11 cellular contexts compared by ENCODE assay signal in the genomic region with DNA sequence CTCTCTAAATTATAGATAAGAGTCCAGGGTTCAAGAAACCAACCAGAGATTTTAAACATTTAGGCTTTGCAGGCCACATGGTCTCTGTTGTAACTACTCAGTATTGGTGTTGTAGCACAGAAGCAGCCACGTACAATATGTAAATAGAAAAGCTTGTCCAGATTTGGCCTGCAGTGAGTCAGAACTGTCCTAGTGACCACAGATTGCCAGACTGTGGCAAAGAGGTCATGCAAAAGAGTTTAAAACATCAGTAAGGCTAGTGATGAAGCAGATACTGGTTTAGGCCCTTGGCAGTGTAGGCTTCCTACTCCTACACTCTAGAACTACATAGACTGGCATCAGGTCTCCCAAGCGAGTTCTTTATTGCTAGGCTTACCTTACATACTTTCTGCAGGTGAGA.
A peak's percentile ranks its signal among the peaks of the same experiment; 100 is the strongest.
DNase-seq lines count a peak whose midpoint lies in the region; ATAC-seq and TF ChIP-seq lines count a peak whose summit lies in the region.
"Had no signal": no experiment of that assay in that cellular context is flagged by ENCODE, and none has a peak within 500 bp of the region (broad histone marks: within the 10 kb centered on the region; RNA-seq: fewer than 3 reads in every experiment).

No MANE protein-coding gene starts in this region.

- WGBS in stomach, 5 donors, result 46 to 64% (median 58%) methylated on average over 2 of the region's 2 CpGs

- no peaks in the 10 kb centered on the region for H3K9me3 ChIP-seq in stomach

- no peaks in the 10 kb centered on the region for H4K20me1 ChIP-seq in GM23338 (replicated peaks; ENCODE audit: insufficient read depth)

- no peaks in the 10 kb centered on the region for H3K36me3 Mint-ChIP-seq in GM23338 (ENCODE audit: low read depth)
- H3K36me3 Mint-ChIP-seq: activated naive CD4-positive, alpha-beta T cell treated with anti-CD3 and anti-CD28 coated beads, Interleukin-2, amount 50 U/mL, for 24 hours had no signal

- ATAC-seq in GM18520 (IDR thresholded peaks at IDR 0.05; ENCODE audit: unreplicated experiment) (peak; percentile 99), GM21825 (IDR thresholded peaks at IDR 0.05; ENCODE audit: unreplicated experiment) (peak; percentile 93), HG03520 (IDR thresholded peaks at IDR 0.05; ENCODE audit: unreplicated experiment) (peak; percentile 97), GM23338 (no peak)

- H3K4me1 ChIP-seq in stomach, result no peaks in the 10 kb centered on the region
- 0 out of 2 replicates have a peak, but pooled peaks cover 5% of the 10 kb centered on the region for H3K4me1 ChIP-seq in GM23338 (ENCODE audit: insufficient read depth)

- H2AFZ ChIP-seq in GM23338, result no peak overlapping the region

- DNase-seq in kidney epithelial cell (ENCODE audit: low read depth), result peak; percentile 25
- no peak for DNase-seq in NCI-H2081 (lab: John Stamatoyannopoulos, UW)
- DNase-seq in stomach, result no peak
- DNase-seq in activated CD4-positive, alpha-beta T cell treated with anti-CD3 and anti-CD28 coated beads for 1 hour, result no peak
- no peak for DNase-seq in GM23338 (ENCODE audit: low spot score)
- DNase-seq: NCI-H1048, occipital lobe had no signal

- no peaks in the 10 kb centered on the region for H3F3A ChIP-seq in GM23338 (replicated peaks; ENCODE audit: low read depth)

- H3K27ac Mint-ChIP-seq in GM23338, result no peak overlapping the region; the same call in 1 of the 2 replicates
- H3K27ac Mint-ChIP-seq: activated naive CD4-positive, alpha-beta T cell treated with anti-CD3 and anti-CD28 coated beads, Interleukin-2, amount 50 U/mL, for 24 hours had no signal

- H3K4me3 Mint-ChIP-seq in GM23338, result no peak overlapping the region
- H3K4me3 Mint-ChIP-seq: activated naive CD4-positive, alpha-beta T cell treated with anti-CD3 and anti-CD28 coated beads, Interleukin-2, amount 50 U/mL, for 24 hours had no signal

- H3K27me3 Mint-ChIP-seq in GM23338 (ENCODE audit: insufficient read depth, low read depth, poor library complexity), result no peaks in the 10 kb centered on the region
- H3K27me3 Mint-ChIP-seq: activated naive CD4-positive, alpha-beta T cell treated with anti-CD3 and anti-CD28 coated beads, Interleukin-2, amount 50 U/mL, for 24 hours had no signal

- no peak for TF ChIP-seq CTCF in kidney epithelial cell (IDR thresholded peaks at IDR 0.05; ENCODE audit: insufficient read depth, low read length, poor library complexity, severe bottlenecking)
- TF ChIP-seq CTCF in stomach (IDR thresholded peaks at IDR 0.05), result no peak
- TF ChIP-seq CTCF in GM23338 (conservative IDR thresholded peaks at IDR 0.05; ENCODE audit: low read depth in 2 of 2), result no peak

- intact Hi-C loops in stomach (cut with DNase I; ENCODE audit: low total_unique reads), result no loop called here

- no peak for TF ChIP-seq EP300 in stomach (IDR thresholded peaks at IDR 0.05)

- peaks cover 8% of the 10 kb centered on the region; the same call in 2 of the 3 replicates for H3K4me1 Mint-ChIP-seq in GM23338
- H3K4me1 Mint-ChIP-seq: activated naive CD4-positive, alpha-beta T cell treated with anti-CD3 and anti-CD28 coated beads, Interleukin-2, amount 50 U/mL, for 24 hours had no signal

- H3K9me3 Mint-ChIP-seq in GM23338, result no peaks in the 10 kb centered on the region
- H3K9me3 Mint-ChIP-seq: activated naive CD4-positive, alpha-beta T cell treated with anti-CD3 and anti-CD28 coated beads, Interleukin-2, amount 50 U/mL, for 24 hours had no signal

- H3K27me3 ChIP-seq in kidney epithelial cell (ENCODE audit: control insufficient read depth, insufficient read depth, low read length), result no peaks in the 10 kb centered on the region
- H3K27me3 ChIP-seq in stomach, result no peaks in the 10 kb centered on the region
- H3K27me3 ChIP-seq in GM23338 (ENCODE audit: insufficient read depth), result no peaks in the 10 kb centered on the region

- H3K27ac ChIP-seq in stomach (no peak overlapping the region), GM23338 (ENCODE audit: low read depth) (no peak overlapping the region)

- H3K4me2 ChIP-seq in GM23338, result no peak overlapping the region

- H3K36me3 ChIP-seq in kidney epithelial cell (ENCODE audit: control insufficient read depth, insufficient read depth, low read length), result no peaks in the 10 kb centered on the region
- H3K36me3 ChIP-seq in stomach, result no peaks in the 10 kb centered on the region
- H3K36me3 ChIP-seq in GM23338 (ENCODE audit: insufficient read depth), result no peaks in the 10 kb centered on the region

- no peak for TF ChIP-seq POLR2A in stomach (IDR thresholded peaks at IDR 0.05)

- H3K4me3 ChIP-seq in kidney epithelial cell (ENCODE audit: low read depth, low read length) (no peak overlapping the region), stomach (no peak overlapping the region), GM23338 (no peak overlapping the region)

- no peaks in the 10 kb centered on the region for H3K79me2 ChIP-seq in GM23338 (replicated peaks; ENCODE audit: insufficient read depth)

- H3K9me2 ChIP-seq in GM23338 (ENCODE audit: insufficient read depth), result no peaks in the 10 kb centered on the region

TF ChIP-seq in GM23338, 12 proteins besides CTCF, POLR2A, EP300 and RAD21 (continues in another document):
- TF ChIP-seq, protein P1, sequence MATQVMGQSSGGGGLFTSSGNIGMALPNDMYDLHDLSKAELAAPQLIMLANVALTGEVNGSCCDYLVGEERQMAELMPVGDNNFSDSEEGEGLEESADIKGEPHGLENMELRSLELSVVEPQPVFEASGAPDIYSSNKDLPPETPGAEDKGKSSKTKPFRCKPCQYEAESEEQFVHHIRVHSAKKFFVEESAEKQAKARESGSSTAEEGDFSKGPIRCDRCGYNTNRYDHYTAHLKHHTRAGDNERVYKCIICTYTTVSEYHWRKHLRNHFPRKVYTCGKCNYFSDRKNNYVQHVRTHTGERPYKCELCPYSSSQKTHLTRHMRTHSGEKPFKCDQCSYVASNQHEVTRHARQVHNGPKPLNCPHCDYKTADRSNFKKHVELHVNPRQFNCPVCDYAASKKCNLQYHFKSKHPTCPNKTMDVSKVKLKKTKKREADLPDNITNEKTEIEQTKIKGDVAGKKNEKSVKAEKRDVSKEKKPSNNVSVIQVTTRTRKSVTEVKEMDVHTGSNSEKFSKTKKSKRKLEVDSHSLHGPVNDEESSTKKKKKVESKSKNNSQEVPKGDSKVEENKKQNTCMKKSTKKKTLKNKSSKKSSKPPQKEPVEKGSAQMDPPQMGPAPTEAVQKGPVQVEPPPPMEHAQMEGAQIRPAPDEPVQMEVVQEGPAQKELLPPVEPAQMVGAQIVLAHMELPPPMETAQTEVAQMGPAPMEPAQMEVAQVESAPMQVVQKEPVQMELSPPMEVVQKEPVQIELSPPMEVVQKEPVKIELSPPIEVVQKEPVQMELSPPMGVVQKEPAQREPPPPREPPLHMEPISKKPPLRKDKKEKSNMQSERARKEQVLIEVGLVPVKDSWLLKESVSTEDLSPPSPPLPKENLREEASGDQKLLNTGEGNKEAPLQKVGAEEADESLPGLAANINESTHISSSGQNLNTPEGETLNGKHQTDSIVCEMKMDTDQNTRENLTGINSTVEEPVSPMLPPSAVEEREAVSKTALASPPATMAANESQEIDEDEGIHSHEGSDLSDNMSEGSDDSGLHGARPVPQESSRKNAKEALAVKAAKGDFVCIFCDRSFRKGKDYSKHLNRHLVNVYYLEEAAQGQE (IDR thresholded peaks at IDR 0.05; ENCODE audit: unreplicated experiment), result no peak
- TF ChIP-seq JUNB (IDR thresholded peaks at IDR 0.05; ENCODE audit: unreplicated experiment) (no peak), EZH2 (IDR thresholded peaks at IDR 0.05; ENCODE audit: low read depth, unreplicated experiment) (no peak), EZH2phosphoT487 (IDR thresholded peaks at IDR 0.05; ENCODE audit: unreplicated experiment) (no peak), ZNF114 (CRISPR knock-in tag; IDR thresholded peaks at IDR 0.05) (no peak)
